ENCODE assay signal across 15 cellular contexts in the genomic region with DNA sequence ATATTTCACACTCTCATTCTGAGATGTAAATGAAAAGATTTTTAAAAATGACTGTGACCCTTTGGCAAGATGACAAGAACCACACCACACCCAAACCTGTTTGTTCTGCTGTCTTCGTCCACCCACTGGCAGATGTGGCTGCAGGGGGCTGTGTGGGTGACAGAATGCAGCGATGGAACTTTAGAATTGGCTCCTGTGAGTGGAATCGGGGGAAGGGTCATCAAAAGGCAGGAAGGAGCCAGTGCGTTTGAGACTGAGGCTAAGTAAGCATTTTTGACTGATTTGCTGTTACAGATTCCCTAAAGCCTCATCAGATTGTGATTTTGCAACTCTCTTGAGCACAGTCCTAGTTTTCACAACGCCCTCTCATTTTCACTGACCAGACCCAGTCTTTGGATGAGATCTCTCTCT.
DNase-seq lines count a peak whose midpoint lies in the region; ATAC-seq and TF ChIP-seq lines count a peak whose summit lies in the region.
"Had no signal": no experiment of that assay in that cellular context is flagged by ENCODE, and none has a peak within 500 bp of the region (broad histone marks: within the 10 kb centered on the region; RNA-seq: fewer than 3 reads in every experiment).

No MANE protein-coding gene starts in this region.

- peak overlapping the region; percentile 54 for H3K9ac ChIP-seq in adipocyte (ENCODE audit: low read length)
- H3K9ac ChIP-seq: parathyroid adenoma had no signal

- peaks cover 16% of the 10 kb centered on the region for H3K9me3 ChIP-seq in adipocyte (ENCODE audit: control insufficient read depth, low read length)

- H3K27me3 ChIP-seq in adipocyte (replicated peaks; ENCODE audit: control insufficient read depth, insufficient read depth, low read length) = no peaks in the 10 kb centered on the region

- H3K4me3 ChIP-seq in adipocyte (ENCODE audit: low read length) (peak overlapping the region; percentile 41), fibroblast of villous mesenchyme (ENCODE audit: low read depth, low read length) (no peak overlapping the region)
- H3K4me3 ChIP-seq: SK-N-MC had no signal

- ATAC-seq in HG02973 (IDR thresholded peaks at IDR 0.05; ENCODE audit: unreplicated experiment) = no peak
- ATAC-seq: activated T-cell treated with anti-CD3 and anti-CD28 coated beads, Interleukin-2, amount 50 U/mL, for 4 hours; WTC11 had no signal

- TF ChIP-seq CTCF in fibroblast of villous mesenchyme (IDR thresholded peaks at IDR 0.05; ENCODE audit: insufficient read depth, low read depth, low read length) = no peak

- peaks cover 36% of the 10 kb centered on the region for H3K4me1 ChIP-seq in adipocyte (ENCODE audit: control insufficient read depth, insufficient read depth, low read length)
- H3K4me1 ChIP-seq: parathyroid adenoma had no signal

- DNase-seq in GM04504 (ENCODE audit: low read depth) = peak; percentile 60
- peak; percentile 91 for DNase-seq in adipocyte (ENCODE audit: low read depth)
- peak; percentile 79 for DNase-seq in fibroblast of villous mesenchyme (ENCODE audit: low read depth)
- DNase-seq in renal cortical epithelial cell (ENCODE audit: low read depth) = peak; percentile 47
- no peak for DNase-seq in kidney glomerular epithelial cell (lab: John Stamatoyannopoulos, UW)
- no peak for DNase-seq in NCI-H446 (lab: John Stamatoyannopoulos, UW)
- no peak for DNase-seq in pons (ENCODE audit: low spot score)
- DNase-seq: activated T-cell treated with anti-CD3 and anti-CD28 coated beads, Interleukin-2, amount 50 U/mL, for 4 hours; NCI-H1436; stimulated activated CD4-positive, alpha-beta T cell treated with anti-CD3 and anti-CD28 coated beads, Interleukin-4, amount 100 ng/mL, for 24 hours; stimulated activated naive CD4-positive, alpha-beta T cell treated with Interleukin-2 at 50 U/mL for 16 hours had no signal

- no peaks in the 10 kb centered on the region for H3K36me3 ChIP-seq in adipocyte (ENCODE audit: control insufficient read depth, insufficient read depth, low read length, severe bottlenecking)

Comparison
In these comparisons a context has a peak if more than half of its experiments do, and no peak if none do; other contexts are left out.
1. DNase-seq: peak in GM04504 (single experiment), adipocyte (single experiment), fibroblast of villous mesenchyme (single experiment) and renal cortical epithelial cell (single experiment); none in kidney glomerular epithelial cell (single experiment), NCI-H446 (0 of 2) and pons (single experiment).